12 cellular contexts compared by ENCODE assay signal in the genomic region with DNA sequence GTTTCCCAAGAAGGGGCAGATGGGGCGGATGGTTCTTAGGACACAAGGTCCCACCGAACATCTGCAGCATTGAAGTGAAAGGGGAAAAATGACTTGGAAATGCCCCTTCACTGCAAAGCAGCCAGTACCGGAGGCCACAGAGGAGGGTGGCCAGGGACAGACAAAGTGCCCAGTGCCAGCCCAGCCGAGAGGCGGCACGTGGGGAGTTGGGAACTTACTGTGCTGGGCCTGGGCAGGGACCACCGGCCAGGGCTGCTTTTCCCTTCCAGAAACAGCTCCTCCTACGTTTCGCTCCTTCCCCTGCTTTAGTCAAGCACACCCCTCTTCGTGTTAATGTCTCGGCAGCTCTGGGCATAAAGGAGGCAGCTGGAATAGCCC.
DNase-seq lines count a peak whose midpoint lies in the region; ATAC-seq and TF ChIP-seq lines count a peak whose summit lies in the region.
"Had no signal": no experiment of that assay in that cellular context is flagged by ENCODE, and none has a peak within 500 bp of the region (broad histone marks: within the 10 kb centered on the region; RNA-seq: fewer than 3 reads in every experiment).

No MANE protein-coding gene starts in this region.

- H2AK5ac ChIP-seq in neuronal stem cell (ENCODE audit: low read depth, low read length): no peak overlapping the region

- no peak overlapping the region for H3K14ac ChIP-seq in neuronal stem cell (ENCODE audit: low read length)

- DNase-seq in SJCRH30: no peak
- no peak for DNase-seq in epithelial cell of proximal tubule (ENCODE audit: low read depth)
- no peak for DNase-seq in neuronal stem cell (ENCODE audit: low spot score)
- DNase-seq in transverse colon: no peak
- no peak for DNase-seq in NCI-H345 (lab: John Stamatoyannopoulos, UW)
- no peak for DNase-seq in activated T-helper 2 cell treated with anti-CD3 and anti-CD28 coated beads, Interferon-gamma antibody, Interleukin-2, Interleukin-4, amounts not matched to agents 10 μg/mL and 5 μg/mL and 100 μg/mL, durations not matched to agents 14 hours and 24 hours and 36 hours (ENCODE audit: low spot score)
- DNase-seq: glutamatergic neuron; stimulated activated CD4-positive, alpha-beta T cell treated with anti-CD3 and anti-CD28 coated beads, Interleukin-1b, Interleukin-23, amount 100 ng/mL, for 48 hours; T-helper 9 cell had no signal

- no peak overlapping the region for H2AFZ ChIP-seq in neuronal stem cell (ENCODE audit: low read length)

- no peak overlapping the region for H2BK12ac ChIP-seq in neuronal stem cell (ENCODE audit: low read length)

- TF ChIP-seq POLR2A in transverse colon (IDR thresholded peaks at IDR 0.05): no peak

- no peak overlapping the region for H3K4me3 Mint-ChIP-seq in activated T-helper 2 cell treated with anti-CD3 and anti-CD28 coated beads, Interferon-gamma antibody, Interleukin-2, Interleukin-4, amounts not matched to agents 10 μg/mL and 5 μg/mL and 100 μg/mL, durations not matched to agents 14 hours and 24 hours and 36 hours (ENCODE audit: low read depth)

- no peaks in the 10 kb centered on the region for H3K27me3 Mint-ChIP-seq in activated T-helper 2 cell treated with anti-CD3 and anti-CD28 coated beads, Interferon-gamma antibody, Interleukin-2, Interleukin-4, amounts not matched to agents 10 μg/mL and 5 μg/mL and 100 μg/mL, durations not matched to agents 14 hours and 24 hours and 36 hours (ENCODE audit: low read depth)

- no CpG with 5 or more reads among the region's 11 CpGs for WGBS in neuronal stem cell (ENCODE audit: extremely low coverage in 2 of 2, insufficient read length in 2 of 2, insufficient replicate concordance in 1 of 2), 2 donors
- WGBS in transverse colon (ENCODE audit: low coverage in 1 of 2), 2 donors: 78 to 100% methylated on average over 2 to 11 of the region's 11 CpGs

- H3K27ac Mint-ChIP-seq in activated T-helper 2 cell treated with anti-CD3 and anti-CD28 coated beads, Interferon-gamma antibody, Interleukin-2, Interleukin-4, amounts not matched to agents 10 μg/mL and 5 μg/mL and 100 μg/mL, durations not matched to agents 14 hours and 24 hours and 36 hours: no peak overlapping the region

- no peak overlapping the region for H2BK15ac ChIP-seq in neuronal stem cell (ENCODE audit: low read length)

- H3K9me3 ChIP-seq in SJCRH30 (replicated peaks) (no peaks in the 10 kb centered on the region), neuronal stem cell (replicated peaks in 1 of 2; ENCODE audit: control insufficient read depth in 2 of 2, insufficient read depth in 1 of 2, low read depth in 1 of 2, low read length in 2 of 2) (no peaks in the 10 kb centered on the region), transverse colon (no peaks in the 10 kb centered on the region)
- H3K9me3 ChIP-seq: mucosa of descending colon had no signal

- peak overlapping the region; percentile 88 for H3K18ac ChIP-seq in neuronal stem cell (ENCODE audit: low read length)

- H2BK5ac ChIP-seq in neuronal stem cell (ENCODE audit: low read length): no peak overlapping the region

- no peaks in the 10 kb centered on the region for H3K36me3 Mint-ChIP-seq in activated T-helper 2 cell treated with anti-CD3 and anti-CD28 coated beads, Interferon-gamma antibody, Interleukin-2, Interleukin-4, amounts not matched to agents 10 μg/mL and 5 μg/mL and 100 μg/mL, durations not matched to agents 14 hours and 24 hours and 36 hours (ENCODE audit: low read depth)

- no peak for ATAC-seq in HG03095 (IDR thresholded peaks at IDR 0.05; ENCODE audit: unreplicated experiment)
- ATAC-seq in GM19395 (IDR thresholded peaks at IDR 0.05; ENCODE audit: unreplicated experiment): no peak

- intact Hi-C loops in transverse colon (cut with DNase I; ENCODE audit: low total_unique reads): loop anchor here (1.0 kb wide), 1 partner anchor 171 kb away; no protein-coding TSS in a partner anchor
- intact Hi-C loops in activated T-helper 2 cell treated with anti-CD3 and anti-CD28 coated beads, Interferon-gamma antibody, Interleukin-2, Interleukin-4, amounts not matched to agents 10 μg/mL and 5 μg/mL and 100 μg/mL, durations not matched to agents 14 hours and 24 hours and 36 hours (cut with micrococcal nuclease): no loop called here

- H3K4me3 ChIP-seq in SJCRH30: peak overlapping the region; percentile 61
- H3K4me3 ChIP-seq in epithelial cell of proximal tubule (ENCODE audit: low read depth, low read length): peak overlapping the region; percentile 55
- no peak overlapping the region for H3K4me3 ChIP-seq in neuronal stem cell (ENCODE audit: low read length in 2 of 2)
- no peak overlapping the region for H3K4me3 ChIP-seq in transverse colon
- H3K4me3 ChIP-seq: mucosa of descending colon had no signal

- H3K36me3 ChIP-seq in SJCRH30: no peaks in the 10 kb centered on the region; the same call in 1 of the 2 replicates
- H3K36me3 ChIP-seq in neuronal stem cell (replicated peaks in 1 of 2; ENCODE audit: control insufficient read depth in 2 of 2, insufficient read depth in 2 of 2, low read length in 2 of 2): no peaks in the 10 kb centered on the region
- no peaks in the 10 kb centered on the region for H3K36me3 ChIP-seq in transverse colon

- H3K23ac ChIP-seq in neuronal stem cell (ENCODE audit: low read depth, low read length, poor library complexity): no peak overlapping the region

- no peak overlapping the region for H3K4ac ChIP-seq in neuronal stem cell (ENCODE audit: low read length)

- H3K27ac ChIP-seq in SJCRH30 (peak overlapping the region; percentile 97), neuronal stem cell (replicated peaks; ENCODE audit: low read length) (no peak overlapping the region), transverse colon (peak overlapping the region; percentile 71 to 78 (median 72))

- in situ Hi-C loops in transverse colon (cut with MboI; ENCODE audit: low pct_ligation_motif_present in 1 of 4, low pct_unique_long_range_greater_than_20kb in 1 of 4, low sequenced_read_pairs in 3 of 4): loop anchor here in 1 of 4 donors (25.0 kb wide), 1 partner anchor 135 kb away; a partner anchor contains a TSS

- H4K8ac ChIP-seq in neuronal stem cell (ENCODE audit: low read depth, low read length): no peak overlapping the region

- no peak for TF ChIP-seq EP300 in transverse colon (IDR thresholded peaks at IDR 0.05; ENCODE audit: low read depth)

- no peak overlapping the region for H4K91ac ChIP-seq in neuronal stem cell (ENCODE audit: low read depth, low read length, poor library complexity)

- H3K79me1 ChIP-seq in neuronal stem cell (ENCODE audit: low read depth, low read length): peaks cover 11% of the 10 kb centered on the region

- no peak overlapping the region for H3K9ac ChIP-seq in neuronal stem cell (ENCODE audit: low read depth, low read length, poor library complexity)

- H2BK120ac ChIP-seq in neuronal stem cell (ENCODE audit: low read depth, low read length): no peak overlapping the region

- H3K27me3 ChIP-seq in SJCRH30 (no peaks in the 10 kb centered on the region), neuronal stem cell (ENCODE audit: control insufficient read depth in 3 of 3, insufficient read depth in 3 of 3, low read depth in 1 of 3, low read length in 3 of 3) (no peaks in the 10 kb centered on the region), transverse colon (no peaks in the 10 kb centered on the region)

- H3K4me2 ChIP-seq in neuronal stem cell (ENCODE audit: insufficient read depth, low read length, poor library complexity, severe bottlenecking): no peak overlapping the region

- H3K4me1 Mint-ChIP-seq in activated T-helper 2 cell treated with anti-CD3 and anti-CD28 coated beads, Interferon-gamma antibody, Interleukin-2, Interleukin-4, amounts not matched to agents 10 μg/mL and 5 μg/mL and 100 μg/mL, durations not matched to agents 14 hours and 24 hours and 36 hours (ENCODE audit: low read depth): peaks cover 3% of the 10 kb centered on the region

- H3K9me3 Mint-ChIP-seq in activated T-helper 2 cell treated with anti-CD3 and anti-CD28 coated beads, Interferon-gamma antibody, Interleukin-2, Interleukin-4, amounts not matched to agents 10 μg/mL and 5 μg/mL and 100 μg/mL, durations not matched to agents 14 hours and 24 hours and 36 hours: no peaks in the 10 kb centered on the region

- TF ChIP-seq CTCF in epithelial cell of proximal tubule (conservative IDR thresholded peaks at IDR 0.05; ENCODE audit: low read depth, low read length): no peak
- no peak for TF ChIP-seq CTCF in transverse colon (IDR thresholded peaks at IDR 0.05)

- H3K4me1 ChIP-seq in SJCRH30: peaks cover 54% of the 10 kb centered on the region
- peaks cover 0 to 30% of the 10 kb centered on the region in 2 donors for H3K4me1 ChIP-seq in neuronal stem cell (ENCODE audit: control insufficient read depth in 2 of 2, insufficient read depth in 1 of 2, low read depth in 1 of 2, low read length in 2 of 2)
- H3K4me1 ChIP-seq in transverse colon: peaks cover 31 to 45% (median 39%) of the 10 kb centered on the region in 4 donors

Comparison
In these comparisons a context has a peak if more than half of its experiments do, and no peak if none do; other contexts are left out.
1. H3K4me3 ChIP-seq: peak in SJCRH30 (single experiment) and epithelial cell of proximal tubule (single experiment); none in neuronal stem cell (0 of 2) and transverse colon (0 of 4).